In the genomic region with DNA sequence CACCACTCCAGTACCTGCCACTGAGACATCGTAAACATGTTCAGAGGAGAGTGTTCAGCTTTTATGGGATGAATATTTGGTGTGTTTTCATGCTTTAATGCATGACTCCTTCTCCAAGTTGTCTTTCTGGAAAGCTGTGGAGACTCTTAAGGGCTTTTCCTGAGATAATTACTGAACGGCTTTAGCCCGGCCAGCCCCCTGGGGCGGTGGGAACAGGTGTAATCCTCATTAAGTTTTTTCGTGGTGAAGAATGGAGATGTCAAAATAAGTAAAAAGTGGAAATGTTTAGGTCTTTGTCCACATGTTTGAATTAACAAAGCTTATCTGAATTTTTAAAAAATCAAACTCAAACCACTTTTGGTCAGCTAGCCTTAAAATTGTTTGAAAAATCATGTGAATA, we compare ENCODE assay signal across 8 cellular contexts. TPM values are rescaled to one million over a fixed set of nuclear protein-coding genes. Genes with fewer than 3 reads are reported as not detected.
A peak's percentile ranks its signal among the peaks of the same experiment; 100 is the strongest.
DNase-seq lines count a peak whose midpoint lies in the region; ATAC-seq, FAIRE-seq and TF ChIP-seq lines count a peak whose summit lies in the region.

No MANE protein-coding gene starts in this region.

- H4K8ac ChIP-seq in mesendoderm (ENCODE audit: low read depth, low read length), result no peak overlapping the region

- RAD21 ChIA-PET in GM12878 (lab: Charles Lee; ENCODE audit: unreplicated experiment), result interaction anchor here (0.6 to 1.5 kb wide), 10 partner anchors 10 to 458 kb away, joined by 3 to 5 read pairs (median 3); no protein-coding TSS in a partner anchor

- no peak overlapping the region for H2BK15ac ChIP-seq in mesendoderm (replicated peaks; ENCODE audit: low read depth)

- no peak for TF ChIP-seq RAD21 in GM12878 (IDR thresholded peaks at IDR 0.05; ENCODE audit: insufficient read depth, low read depth, low read length)

- SMC1A ChIA-PET in GM12878 (lab: Charles Lee; ENCODE audit: uncharacterized antibody, unreplicated experiment), result interaction anchor here (0.9 to 6.4 kb wide), 13 partner anchors 9 to 480 kb away, joined by 3 to 39 read pairs (median 4); a partner anchor contains a TSS

- H3K36me3 ChIP-seq in left ventricle myocardium inferior, result no peaks in the 10 kb centered on the region
- H3K36me3 ChIP-seq in GM12878 (ENCODE audit: control insufficient read depth in 2 of 2, insufficient read depth in 2 of 2, low read length in 1 of 2), result no peaks in the 10 kb centered on the region
- H3K36me3 ChIP-seq in mesendoderm (ENCODE audit: control insufficient read depth, insufficient read depth, low read length), result no peaks in the 10 kb centered on the region

- peak; percentile 7 for FAIRE-seq in GM12878 (lab: Jason Lieb, UNC)

- no peak overlapping the region for H2AFZ ChIP-seq in GM12878 (ENCODE audit: control insufficient read depth, low read depth, low read length)

- no peak overlapping the region for H3K18ac ChIP-seq in mesendoderm (ENCODE audit: low read length)

- H3K27ac ChIP-seq in left ventricle myocardium inferior (replicated peaks), result peak overlapping the region; percentile 96
- peak overlapping the region; percentile 8 for H3K27ac ChIP-seq in GM12878 (ENCODE audit: control insufficient read depth, insufficient read depth)
- H3K27ac ChIP-seq in mesendoderm (ENCODE audit: low read depth, low read length), result no peak overlapping the region

- H2BK5ac ChIP-seq in mesendoderm (ENCODE audit: low read length), result no peak overlapping the region

- ATAC-seq in left cardiac atrium, result no peak
- no peak; the same call in 2 of the 3 replicates for ATAC-seq in GM12878
- ATAC-seq in GM21423 (IDR thresholded peaks at IDR 0.05; ENCODE audit: unreplicated experiment), result no peak

- WGBS in GM12878 (ENCODE audit: insufficient coverage, insufficient replicate concordance, low lambda C conversion rate, missing lambda C conversion rate), result 0% methylated on average over 5 of the region's 5 CpGs
- no CpG with 5 or more reads among the region's 5 CpGs for WGBS in mesendoderm (ENCODE audit: extremely low coverage, insufficient coverage, low lambda C conversion rate)

- H3K27me3 ChIP-seq in left ventricle myocardium inferior (ENCODE audit: low read depth) (no peaks in the 10 kb centered on the region), GM12878 (replicated peaks in 1 of 2; ENCODE audit: control insufficient read depth in 2 of 2, insufficient read depth in 2 of 2, low read length in 1 of 2) (no peaks in the 10 kb centered on the region), mesendoderm (ENCODE audit: insufficient read depth, low read length, poor library complexity) (peaks cover 4% of the 10 kb centered on the region)

- peak overlapping the region; percentile 46 for H3K9ac ChIP-seq in GM12878 (ENCODE audit: control insufficient read depth, insufficient read depth, low read length)
- H3K9ac ChIP-seq in mesendoderm (ENCODE audit: low read length), result peak overlapping the region; percentile 79

- H3K4me2 ChIP-seq in GM12878 (ENCODE audit: control insufficient read depth, insufficient read depth) (peak overlapping the region; percentile 73), mesendoderm (ENCODE audit: low read length) (peak overlapping the region; percentile 81)

- POLR2A ChIA-PET in GM12878 (lab: Charles Lee), result interaction anchor here (0.5 to 2.1 kb wide), 7 partner anchors 10 to 144 kb away, joined by 3 to 10 read pairs (median 4); no protein-coding TSS in a partner anchor

- TF ChIP-seq POLR2A in GM12878 (IDR thresholded peaks at IDR 0.05; ENCODE audit: low read depth, low read length), result no peak

- DNase-seq in left ventricle myocardium inferior, result no peak
- DNase-seq in left cardiac atrium, result no peak
- no peak for DNase-seq in GM12878 (ENCODE audit: low read depth, low spot score)
- DNase-seq in mesendoderm, result no peak
- no peak for DNase-seq in NK-92 treated with Interleukin-12 subunit alpha and Interleukin-12 subunit beta, amount 100 ng/mL, for 24 hours (lab: John Stamatoyannopoulos, UW)
- no peak for DNase-seq in activated CD4-positive, alpha-beta T cell treated with anti-CD3 and anti-CD28 coated beads, Interleukin-2, amount 50 U/mL, for 4 hours
- DNase-seq in Ammon's horn (ENCODE audit: low spot score), result no peak

- no peak for TF ChIP-seq EP300 in GM12878 (IDR thresholded peaks at IDR 0.05; ENCODE audit: borderline replicate concordance in 1 of 2, control insufficient read depth in 1 of 2, low read depth in 2 of 2, low read length in 2 of 2)

- peaks cover 57% of the 10 kb centered on the region for H3K79me2 ChIP-seq in GM12878 (ENCODE audit: control insufficient read depth, insufficient read depth, low read length)
- H3K79me2 ChIP-seq in mesendoderm (ENCODE audit: control insufficient read depth, insufficient read depth, low read length), result peaks cover 3% of the 10 kb centered on the region

- no peak overlapping the region for H3K23ac ChIP-seq in mesendoderm (ENCODE audit: low read length)

- H3K79me1 ChIP-seq in mesendoderm (ENCODE audit: low read length), result peaks cover 9% of the 10 kb centered on the region

- CTCF ChIA-PET in GM12878 (lab: Yijun Ruan, JAX), result interaction anchor here (0.6 to 2.7 kb wide), 9 partner anchors 10 to 742 kb away, joined by 3 to 14 read pairs (median 3); no protein-coding TSS in a partner anchor

- BruUV-seq in GM12878 (replicated peaks; lab: Mats Ljungman, UMichigan), result no TSS peak

- no peak overlapping the region for H2BK120ac ChIP-seq in mesendoderm (ENCODE audit: low read depth, low read length)

- H4K5ac ChIP-seq in mesendoderm (ENCODE audit: low read length), result no peak overlapping the region

- peak overlapping the region; percentile 49 for H3K56ac ChIP-seq in mesendoderm (ENCODE audit: low read length)

- H4K20me1 ChIP-seq in GM12878 (ENCODE audit: control insufficient read depth, insufficient read depth), result no peaks in the 10 kb centered on the region

- intact Hi-C loops in left ventricle myocardium inferior (cut with micrococcal nuclease) (no loop called here), left cardiac atrium (cut with DNase I) (loop anchor here in 1 of 2 donors (10.0 kb wide), 1 partner anchor 100 kb away; no protein-coding TSS in a partner anchor), GM12878 (cut with micrococcal nuclease; ENCODE audit: unreplicated experiment) (loop anchor here (2.0 to 5.0 kb wide), 3 partner anchors 14 to 143 kb away; no protein-coding TSS in a partner anchor)

- in situ Hi-C loops in GM12878 (cut with MboI), result no loop called here

- H3K9me3 ChIP-seq in left ventricle myocardium inferior (replicated peaks) (no peaks in the 10 kb centered on the region), GM12878 (replicated peaks; ENCODE audit: control insufficient read depth, insufficient read depth, low read length) (no peaks in the 10 kb centered on the region)

- H3K4me3 ChIP-seq in left ventricle myocardium inferior (peak overlapping the region; percentile 91), GM12878 (peak overlapping the region; percentile 94), mesendoderm (ENCODE audit: low read length) (no peak overlapping the region)

- H3K4me1 ChIP-seq in left ventricle myocardium inferior (peaks cover 57% of the 10 kb centered on the region), GM12878 (ENCODE audit: control insufficient read depth, insufficient read depth, low read length) (peaks cover 6% of the 10 kb centered on the region; the same call in 1 of the 2 replicates), mesendoderm (ENCODE audit: control insufficient read depth, low read depth, low read length) (peaks cover 2% of the 10 kb centered on the region)

- no peak for TF ChIP-seq CTCF in left ventricle myocardium inferior (IDR thresholded peaks at IDR 0.05; ENCODE audit: borderline replicate concordance)
- no peak for TF ChIP-seq CTCF in GM12878 (IDR thresholded peaks at IDR 0.05 in 2 of 3, conservative IDR thresholded peaks at IDR 0.05 in 1 of 3; ENCODE audit: control insufficient read depth in 2 of 3, extremely low read depth in 1 of 3, insufficient read depth in 1 of 3, low read depth in 3 of 3, low read length in 3 of 3)

- H2AK5ac ChIP-seq in mesendoderm (ENCODE audit: low read length), result no peak overlapping the region

- no peak overlapping the region for H3K4ac ChIP-seq in mesendoderm (ENCODE audit: low read depth, low read length)

RNA-seq across cellular contexts. Expression of a gene that starts 1.5 kb away (rescaled TPM):
- total RNA-seq in left ventricle myocardium inferior, result 186 TPM
- total RNA-seq in left cardiac atrium, result 100 to 1,000 TPM in 1 of 2 donors, 10 to 100 TPM in 1; 96.3 to 173 TPM
- total RNA-seq in GM12878 (2013; cell fraction: nucleolus; rRNA removed), result 131 and 154 TPM in 2 replicates
- total RNA-seq in GM12878 (2014; rRNA removed), result 45.6 and 45.7 TPM in 2 replicates
- 49.9 and 55.3 TPM in 2 replicates for total RNA-seq in GM12878 (2014; rRNA removed; fragmentation: Illumina TruSeq; extraction: Trizol)
- 47.8 and 52.7 TPM in 2 replicates for total RNA-seq in GM12878 (2021)
- 33.3 TPM for polyA plus RNA-seq in GM12878 (2011; ENCODE audit: low read depth)
- 10.8 and 12.7 TPM in 2 replicates for polyA plus RNA-seq in GM12878 (2011; rRNA removed)
- polyA plus RNA-seq in GM12878 (2011; cell fraction: cytosol; rRNA removed), result 14.3 and 19.4 TPM in 2 replicates
- 58.4 and 96.8 TPM in 2 replicates for polyA plus RNA-seq in GM12878 (2011; cell fraction: nucleus; rRNA removed)
- polyA plus RNA-seq in GM12878 (2012), result 48.3 and 54.5 TPM in 2 replicates
- polyA plus RNA-seq in GM12878 (2014; fragmentation: Illumina TruSeq; extraction: Trizol), result 35.3 and 37.0 TPM in 2 replicates
- 1 to 10 TPM; 2.1 to 4.6 TPM for polyA plus RNA-seq in GM12878 (2014; fragmentation: Nextera tagmentation; extraction: Ambion mirVana)
- 29.0 and 35.1 TPM in 2 replicates for polyA plus RNA-seq in GM12878 (2014; rRNA removed)
- polyA plus RNA-seq in GM12878 (2016; fragmentation: Nextera tagmentation; extraction: Ambion mirVana), result 10 to 100 TPM; 39.2 to 40.3 TPM
- polyA minus RNA-seq in GM12878 (2011; rRNA and poly(A)+ RNA removed), result 74.2 and 79.7 TPM in 2 replicates
- 13.0 and 14.6 TPM in 2 replicates for polyA minus RNA-seq in GM12878 (2011; cell fraction: cytosol; rRNA and poly(A)+ RNA removed)
- polyA minus RNA-seq in GM12878 (2011; cell fraction: nucleus; rRNA and poly(A)+ RNA removed), result 85.0 and 172 TPM in 2 replicates
- 8.7 TPM for polyA plus RNA-seq in mesendoderm (2013, experiment 1 of 2)
- polyA plus RNA-seq in mesendoderm (2013, experiment 2 of 2), result 8.3 TPM
